27 cellular contexts compared by ENCODE assay signal in genomic region chr6:11758878-11759277, GRCh38. TPM values are rescaled to one million over a fixed set of nuclear protein-coding genes. Genes with fewer than 3 reads are reported as not detected.
DNase-seq lines count a peak whose midpoint lies in the region; ATAC-seq, FAIRE-seq and TF ChIP-seq lines count a peak whose summit lies in the region.
"Had no signal": no experiment of that assay in that cellular context is flagged by ENCODE, and none has a peak within 500 bp of the region (broad histone marks: within the 10 kb centered on the region; RNA-seq: fewer than 3 reads in every experiment).

No MANE protein-coding gene starts in this region.

- H3K4me1 Mint-ChIP-seq in MCF 10A (ENCODE audit: insufficient read depth, unreplicated experiment) = peaks cover 16% of the 10 kb centered on the region
- H3K4me1 Mint-ChIP-seq in neural progenitor cell = peaks cover 14% of the 10 kb centered on the region

- H4K8ac ChIP-seq in H1 (ENCODE audit: extremely low read depth, insufficient read depth, low read length) = no peak overlapping the region

- no peaks in the 10 kb centered on the region for H3K23me2 ChIP-seq in H1 (ENCODE audit: low read depth, low read length)

- H2BK12ac ChIP-seq in H1 (ENCODE audit: low read depth, low read length) = no peak overlapping the region

- H3K79me2 ChIP-seq in mammary epithelial cell (ENCODE audit: insufficient read depth, low read length) (no peaks in the 10 kb centered on the region), H1 (ENCODE audit: control insufficient read depth in 1 of 2, insufficient read depth in 2 of 2, low read length in 2 of 2) (no peaks in the 10 kb centered on the region), neural progenitor cell (ENCODE audit: low read depth) (no peaks in the 10 kb centered on the region)

- H3K9me3 ChIP-seq in mammary epithelial cell (replicated peaks; ENCODE audit: insufficient read depth, low read length) (no peaks in the 10 kb centered on the region), H1 (ENCODE audit: insufficient read depth in 2 of 2, low read depth in 1 of 2, low read length in 1 of 2) (no peaks in the 10 kb centered on the region; a peak in 1 of 4 replicates), neural progenitor cell (ENCODE audit: low read depth) (no peaks in the 10 kb centered on the region)
- H3K9me3 ChIP-seq: A549, BE2C, HAP-1 had no signal

- no peaks in the 10 kb centered on the region for H3K79me1 ChIP-seq in H1 (ENCODE audit: low read depth, low read length)

- H4K5ac ChIP-seq in H1 (ENCODE audit: insufficient read length, low read depth, low read length) = no peak overlapping the region

- no peak overlapping the region for H2BK15ac ChIP-seq in H1 (ENCODE audit: low read length)

- intact Hi-C loops in MCF 10A (cut with micrococcal nuclease) = no loop called here
- intact Hi-C loops in mammary epithelial cell (cut with micrococcal nuclease) = no loop called here

- POLR2A ChIA-PET in MCF 10A (lab: Yijun Ruan, JAX) (no interaction called here), H1 (lab: Charles Lee; ENCODE audit: partially characterized antibody) (no interaction called here)

- H2AK5ac ChIP-seq in H1 (ENCODE audit: low read depth, low read length) = no peak overlapping the region

- no peak overlapping the region for H3K18ac ChIP-seq in H1 (ENCODE audit: extremely low read depth, low read length)

- no peak overlapping the region for H3K4ac ChIP-seq in H1 (replicated peaks; ENCODE audit: insufficient read length, low read depth, low read length)

- H3K36me3 Mint-ChIP-seq in MCF 10A (ENCODE audit: insufficient read depth, unreplicated experiment) (peaks cover 16% of the 10 kb centered on the region), neural progenitor cell (no peaks in the 10 kb centered on the region)
- H3K36me3 Mint-ChIP-seq: CD8-positive, alpha-beta memory T cell had no signal

- in situ Hi-C loops in mammary epithelial cell (cut with MboI; ENCODE audit: low sequenced_read_pairs in 2 of 2) = loop anchor here in 1 of 2 donors (25.0 kb wide), 1 partner anchor 253 kb away; the partner anchor contains the start of gene HIVEP1

- BruUV-seq in MCF 10A (replicated peaks; lab: Mats Ljungman, UMichigan) (no TSS peak), mammary epithelial cell (replicated peaks; lab: Mats Ljungman, UMichigan) (no TSS peak)

- no peak overlapping the region for H3K56ac ChIP-seq in H1 (replicated peaks; ENCODE audit: insufficient read length, low read depth, low read length)

- H3K27me3 Mint-ChIP-seq in MCF 10A (ENCODE audit: insufficient read depth, unreplicated experiment) = no peaks in the 10 kb centered on the region
- peaks cover 3% of the 10 kb centered on the region for H3K27me3 Mint-ChIP-seq in neural progenitor cell (ENCODE audit: insufficient read depth, low read depth)
- H3K27me3 Mint-ChIP-seq: CD4-positive, alpha-beta T cell had no signal

- WGBS in mammary epithelial cell (ENCODE audit: low coverage, missing lambda C conversion rate) = 93% methylated on average over 4 of the region's 4 CpGs
- WGBS in H1 (ENCODE audit: extremely low coverage in 1 of 2, insufficient coverage in 1 of 2, insufficient read length in 1 of 2, insufficient replicate concordance in 2 of 2, low coverage in 1 of 2, low lambda C conversion rate in 2 of 2, missing lambda C conversion rate in 1 of 2), 2 experiments = 81% methylated on average over 4 of the region's 4 CpGs; no CpG with 5 or more reads in 1 of the 2 experiments

- CTCF ChIA-PET in MCF 10A (lab: Yijun Ruan, JAX) = no interaction called here
- CTCF ChIA-PET in mammary epithelial cell (lab: Charles Lee; ENCODE audit: low non-redundant PET) = no interaction called here
- CTCF ChIA-PET in H1 (lab: Charles Lee; ENCODE audit: partially characterized antibody) = interaction anchor here (0.7 kb wide), 1 partner anchor 1154 kb away, joined by 3 read pairs; no protein-coding TSS in a partner anchor

- TF ChIP-seq RAD21 in H1 (IDR thresholded peaks at IDR 0.05 in 1 of 2, conservative IDR thresholded peaks at IDR 0.05 in 1 of 2; ENCODE audit: low read depth in 2 of 2, low read length in 2 of 2) = no peak

- H4K20me1 ChIP-seq in mammary epithelial cell (ENCODE audit: insufficient read depth, low read length) (no peaks in the 10 kb centered on the region), H1 (replicated peaks in 1 of 2; ENCODE audit: control insufficient read depth in 1 of 2, insufficient read depth in 2 of 2, low read length in 2 of 2) (no peaks in the 10 kb centered on the region), neural progenitor cell (ENCODE audit: low read depth) (no peaks in the 10 kb centered on the region)
- H4K20me1 ChIP-seq: BLaER1 treated with 17β-estradiol and CSF1 and Interleukin-3, amounts not matched to agents 10 nM and 100 nM had no signal

- no peak for TF ChIP-seq EP300 in H1 (IDR thresholded peaks at IDR 0.05; ENCODE audit: borderline replicate concordance in 1 of 2, low read depth in 2 of 2, low read length in 2 of 2)

- H3K9ac ChIP-seq in mammary epithelial cell (ENCODE audit: insufficient read depth, low read length) (no peak overlapping the region), H1 (replicated peaks in 1 of 4; ENCODE audit: extremely low read depth in 1 of 4, low read depth in 3 of 4, low read length in 3 of 4) (no peak overlapping the region), neural progenitor cell (no peak overlapping the region)
- H3K9ac ChIP-seq: BLaER1 treated with 17β-estradiol and CSF1 and Interleukin-3, amounts not matched to agents 10 nM and 100 nM had no signal

- H3K9me3 Mint-ChIP-seq in MCF 10A (ENCODE audit: unreplicated experiment) = peaks cover 10% of the 10 kb centered on the region
- H3K9me3 Mint-ChIP-seq in neural progenitor cell = peaks cover 12% of the 10 kb centered on the region
- H3K9me3 Mint-ChIP-seq: GM23338 had no signal

- H3K23ac ChIP-seq in H1 (ENCODE audit: insufficient read length) = no peak overlapping the region

- H3K4me2 ChIP-seq in mammary epithelial cell (ENCODE audit: insufficient read depth, low read depth, low read length) (no peak overlapping the region), H1 (ENCODE audit: insufficient read depth in 1 of 2, low read depth in 2 of 2, low read length in 2 of 2) (no peak overlapping the region), neural progenitor cell (no peak overlapping the region)
- H3K4me2 ChIP-seq: A549, GM23338 had no signal

- no peak overlapping the region for H2BK120ac ChIP-seq in H1 (replicated peaks; ENCODE audit: low read depth, low read length)

- dilution Hi-C loops in mammary epithelial cell (cut with HindIII; ENCODE audit: low sequenced_read_pairs) = no loop called here

- H3K4me1 ChIP-seq in mammary epithelial cell (ENCODE audit: insufficient read depth, low read length) = peaks cover 24% of the 10 kb centered on the region
- no peaks in the 10 kb centered on the region for H3K4me1 ChIP-seq in H1 (replicated peaks in 1 of 4; ENCODE audit: control insufficient read depth in 3 of 4, insufficient read depth in 4 of 4, low read length in 3 of 4)
- peaks cover 16% of the 10 kb centered on the region for H3K4me1 ChIP-seq in foreskin keratinocyte
- peaks cover 11% of the 10 kb centered on the region for H3K4me1 ChIP-seq in neural progenitor cell
- H3K4me1 ChIP-seq: BE2C, HAP-1 had no signal

- H2AFZ ChIP-seq in mammary epithelial cell (ENCODE audit: low read depth, low read length) (no peak overlapping the region), H1 (ENCODE audit: low read length) (0 out of 2 replicates have a peak overlapping the region, but pooled peaks have one; percentile 39), neural progenitor cell (replicated peaks) (peak overlapping the region; percentile 68)
- H2AFZ ChIP-seq: GM23338 had no signal

- no peak overlapping the region for H3K27ac Mint-ChIP-seq in MCF 10A (ENCODE audit: low read depth, unreplicated experiment)
- no peak overlapping the region for H3K27ac Mint-ChIP-seq in neural progenitor cell
- H3K27ac Mint-ChIP-seq: CD14-positive monocyte; CD4-positive, alpha-beta T cell; GM23338; HFFc6 had no signal

- H3F3A ChIP-seq in neural progenitor cell (ENCODE audit: low read depth) = no peaks in the 10 kb centered on the region

- no peak for TF ChIP-seq CTCF in MCF 10A (IDR thresholded peaks at IDR 0.05; ENCODE audit: unreplicated experiment)
- TF ChIP-seq CTCF in mammary epithelial cell (conservative IDR thresholded peaks at IDR 0.05 in 1 of 2, IDR thresholded peaks at IDR 0.05 in 1 of 2; ENCODE audit: extremely low read depth in 1 of 2, insufficient read depth in 1 of 2, low read depth in 1 of 2, low read length in 2 of 2) = no peak
- TF ChIP-seq CTCF in H1 (IDR thresholded peaks at IDR 0.05; ENCODE audit: control extremely low read depth in 1 of 3, insufficient read depth in 1 of 3, low read depth in 1 of 3, low read length in 3 of 3) = no peak
- TF ChIP-seq CTCF in foreskin keratinocyte (conservative IDR thresholded peaks at IDR 0.05) = no peak
- TF ChIP-seq CTCF in neural progenitor cell (IDR thresholded peaks at IDR 0.05) = no peak

- no peak overlapping the region for H2BK20ac ChIP-seq in H1 (ENCODE audit: low read length)

- H3K4me3 Mint-ChIP-seq in MCF 10A (ENCODE audit: unreplicated experiment) = no peak overlapping the region
- no peak overlapping the region for H3K4me3 Mint-ChIP-seq in neural progenitor cell
- H3K4me3 Mint-ChIP-seq: CD14-positive monocyte; CD4-positive, alpha-beta T cell; CD8-positive, alpha-beta memory T cell; GM23338; HFFc6 had no signal

- no peak overlapping the region for H3K14ac ChIP-seq in H1 (ENCODE audit: insufficient read length)

- ATAC-seq in foreskin keratinocyte (peak; percentile 59), GM19455 (IDR thresholded peaks at IDR 0.05; ENCODE audit: unreplicated experiment) (no peak)
- ATAC-seq: A549, GM12878, GM23338 had no signal

- no peak for FAIRE-seq in H1 (lab: Jason Lieb, UNC)
- FAIRE-seq: A549, D721Med, GM12878, GM19239, H54 had no signal

- H3K27ac ChIP-seq in mammary epithelial cell (ENCODE audit: insufficient read depth, low read depth, low read length) = no peak overlapping the region
- H3K27ac ChIP-seq in H1 (ENCODE audit: low read depth, low read length) = no peak overlapping the region
- no peak overlapping the region for H3K27ac ChIP-seq in foreskin keratinocyte
- no peak overlapping the region for H3K27ac ChIP-seq in neural progenitor cell
- H3K27ac ChIP-seq: A549 had no signal

- H3K36me3 ChIP-seq in mammary epithelial cell (ENCODE audit: insufficient read depth, low read length) (no peaks in the 10 kb centered on the region), H1 (ENCODE audit: control insufficient read depth in 2 of 4, insufficient read depth in 4 of 4, low read length in 3 of 4) (no peaks in the 10 kb centered on the region), neural progenitor cell (no peaks in the 10 kb centered on the region)
- H3K36me3 ChIP-seq: BE2C, HAP-1 had no signal

- DNase-seq in MCF 10A (ENCODE audit: unreplicated experiment) = peak; percentile 22
- DNase-seq in mammary epithelial cell = no peak
- DNase-seq in H1 (ENCODE audit: low read depth in 1 of 2, low spot score in 2 of 2) = no peak
- no peak for DNase-seq in foreskin keratinocyte
- DNase-seq in neural progenitor cell (ENCODE audit: low spot score) = no peak
- no peak for DNase-seq in NCI-H1417 treated with DMSO at 0.1 percent for 48 hours (lab: John Stamatoyannopoulos, UW)
- DNase-seq: 8988T; ACHN; AML-193; BE2C; CD4-positive, alpha-beta T cell; CD8-positive, alpha-beta memory T cell; DMS 273 treated with DMSO at 0.1 percent for 48 hours; DMS79; EL; GDM1; HFFc6 had no signal

- H4K91ac ChIP-seq in H1 (replicated peaks; ENCODE audit: insufficient read length, low read length) = no peak overlapping the region

- no peak overlapping the region for H2BK5ac ChIP-seq in H1 (ENCODE audit: low read depth, low read length)

- H3K27me3 ChIP-seq in mammary epithelial cell (ENCODE audit: insufficient read depth, low read length) (no peaks in the 10 kb centered on the region), H1 (replicated peaks in 1 of 4; ENCODE audit: control insufficient read depth in 3 of 4, extremely low read depth in 1 of 4, insufficient read depth in 3 of 4, low read length in 3 of 4) (no peaks in the 10 kb centered on the region), foreskin keratinocyte (no peaks in the 10 kb centered on the region), neural progenitor cell (no peaks in the 10 kb centered on the region)
- H3K27me3 ChIP-seq: BE2C; BLaER1 treated with 17β-estradiol and CSF1 and Interleukin-3, amounts not matched to agents 10 nM and 100 nM had no signal

- H3K4me3 ChIP-seq in mammary epithelial cell (replicated peaks in 1 of 3; ENCODE audit: insufficient read depth in 1 of 3, low read depth in 2 of 3, low read length in 3 of 3) (no peak overlapping the region), H1 (ENCODE audit: extremely low read depth in 1 of 4, insufficient read depth in 2 of 4, low read depth in 3 of 4, low read length in 4 of 4) (no peak overlapping the region), neural progenitor cell (no peak overlapping the region)
- H3K4me3 ChIP-seq: A549; BLaER1 treated with 17β-estradiol and CSF1 and Interleukin-3, amounts not matched to agents 10 nM and 100 nM; GM12878; GM23338; HAP-1 had no signal

- TF ChIP-seq POLR2A in H1 (IDR thresholded peaks at IDR 0.05; ENCODE audit: control extremely low read depth in 1 of 2, low read depth in 2 of 2, low read length in 2 of 2) = no peak

RNA-seq across cellular contexts. Expression of gene ADTRP, which starts 19.7 kb away (rescaled TPM):
- 14.8 and 25.3 TPM in 2 replicates for total RNA-seq in MCF 10A (2022)
- 10 to 100 TPM; 46.6 to 74.0 TPM for total RNA-seq in mammary epithelial cell
- polyA plus RNA-seq in mammary epithelial cell = 53.6 TPM
- 54.0 TPM for polyA minus RNA-seq in mammary epithelial cell
- total RNA-seq in H1 (2021; fragmentation: NEBNext Ultra II Directional; extraction: Animal tissue kit (Norgen Biotek cat#: 25700)) = 0.45 TPM in 1 of 2 replicates, not detected in the other
- polyA plus RNA-seq in H1 (2011; rRNA removed) = 0.08 and 0.24 TPM in 2 replicates
- polyA plus RNA-seq in H1 (2011; cell fraction: cytosol; rRNA removed) = 0.18 TPM
- polyA plus RNA-seq in H1 (2011; cell fraction: nucleus; rRNA removed) = not detected
- polyA plus RNA-seq in H1 (2012, experiment 1 of 2) = 0.24 TPM in 1 of 4 replicates, not detected in the others
- not detected for polyA plus RNA-seq in H1 (2012, experiment 2 of 2)
- 0.16 TPM for polyA plus RNA-seq in H1 (2013, experiment 1 of 2)
- 0.31 TPM for polyA plus RNA-seq in H1 (2013, experiment 2 of 2)
- 0.98 TPM in 1 of 2 replicates, not detected in the other for polyA minus RNA-seq in H1 (2011; rRNA and poly(A)+ RNA removed)
- polyA minus RNA-seq in H1 (2011; cell fraction: cytosol; rRNA and poly(A)+ RNA removed) = not detected
- not detected for polyA minus RNA-seq in H1 (2011; cell fraction: nucleus; rRNA and poly(A)+ RNA removed)
- 3.1 and 5.5 TPM in 2 replicates for total RNA-seq in foreskin keratinocyte
- polyA plus RNA-seq in foreskin keratinocyte = 3.0 and 4.3 TPM in 2 replicates
- not detected in 2 replicates for total RNA-seq in neural progenitor cell (ENCODE audit: low replicate concordance)
- total RNA-seq: GM23338 had no signal
- polyA plus RNA-seq: CD8-positive, alpha-beta memory T cell; GM23338 had no signal
